Comparison of ENCODE assay signal across 16 cellular contexts in genomic region chr2:95041824-95042442, GRCh38. TPM values are rescaled to one million over a fixed set of nuclear protein-coding genes. Genes with fewer than 3 reads are reported as not detected.
DNase-seq lines count a peak whose midpoint lies in the region; ATAC-seq, FAIRE-seq and TF ChIP-seq lines count a peak whose summit lies in the region.
"Had no signal": no experiment of that assay in that cellular context is flagged by ENCODE, and none has a peak within 500 bp of the region (broad histone marks: within the 10 kb centered on the region; RNA-seq: fewer than 3 reads in every experiment).

No MANE protein-coding gene starts in this region.

- WGBS in esophagus squamous epithelium, 2 donors, result 80 to 82% methylated on average over 10 of the region's 11 CpGs

- ATAC-seq in GM19035 (IDR thresholded peaks at IDR 0.05; ENCODE audit: unreplicated experiment), result peak; percentile 46
- ATAC-seq in T-cell (replicated peaks in 1 of 4), result peak in 1 of 4 experiments; percentile 45
- no peak for ATAC-seq in left lobe of liver

- no peak for DNase-seq in GM12891 (ENCODE audit: insufficient read length, low spot score)
- DNase-seq in T-cell, result no peak
- no peak for DNase-seq in esophagus squamous epithelium (lab: John Stamatoyannopoulos, UW)
- DNase-seq in left lobe of liver (ENCODE audit: low spot score), result no peak
- no peak for DNase-seq in NCI-H510A treated with DMSO at 0.1 percent for 48 hours (lab: John Stamatoyannopoulos, UW)
- DNase-seq in NCI-H446 treated with DMSO at 0.1 percent for 48 hours (lab: John Stamatoyannopoulos, UW), result no peak
- DNase-seq in midbrain (lab: John Stamatoyannopoulos, UW), result no peak
- DNase-seq: activated CD8-positive, alpha-beta memory T cell treated with anti-CD3 and anti-CD28 coated beads, Interleukin-2, amount 50 U/mL, for 48 hours; dermis blood vessel endothelial cell; DND-41; IMR-90; NCI-H1105 had no signal

- no peak for TF ChIP-seq POLR2A in GM12891 (IDR thresholded peaks at IDR 0.05; ENCODE audit: low read depth, low read length)
- TF ChIP-seq POLR2A in esophagus squamous epithelium (IDR thresholded peaks at IDR 0.05), result no peak

- no peaks in the 10 kb centered on the region for H3K9me3 ChIP-seq in esophagus squamous epithelium
- H3K9me3 ChIP-seq: ascending aorta, prostate gland had no signal

- H3K4me3 ChIP-seq in esophagus squamous epithelium, result no peak overlapping the region
- H3K4me3 ChIP-seq: ascending aorta, prostate gland had no signal

- intact Hi-C loops in esophagus squamous epithelium (cut with DNase I), result no loop called here

- peaks cover 10 to 64% (median 24%) of the 10 kb centered on the region in 3 donors for H3K4me1 ChIP-seq in esophagus squamous epithelium
- H3K4me1 ChIP-seq: ascending aorta, prostate gland had no signal

- CTCF ChIA-PET in T-cell (lab: Charles Lee), result interaction anchor here (0.6 to 1.2 kb wide), 3 partner anchors 18 to 37 kb away, joined by 3 read pairs; no protein-coding TSS in a partner anchor

- H3K9me3 Mint-ChIP-seq in T-cell, result peaks cover 0 to 14% (median 0%) of the 10 kb centered on the region in 3 donors

- POLR2A ChIA-PET in T-cell (lab: Charles Lee), result no interaction called here

- no peak for TF ChIP-seq CTCF in esophagus squamous epithelium (IDR thresholded peaks at IDR 0.05)

- H3K27me3 Mint-ChIP-seq in T-cell, result no peaks in the 10 kb centered on the region

- H3K27ac Mint-ChIP-seq in T-cell, result peak overlapping the region; percentile 39 to 73

- peaks cover 0 to 16% (median 0%) of the 10 kb centered on the region in 3 donors for H3K36me3 ChIP-seq in esophagus squamous epithelium
- H3K36me3 ChIP-seq: ascending aorta, prostate gland had no signal

- peak overlapping the region in 1 of 3 donors; percentile 4 for H3K4me3 Mint-ChIP-seq in T-cell

- no peaks in the 10 kb centered on the region for H3K27me3 ChIP-seq in esophagus squamous epithelium
- H3K27me3 ChIP-seq: ascending aorta had no signal

- peaks cover 25% of the 10 kb centered on the region for H3K36me3 Mint-ChIP-seq in T-cell

- peaks cover 82 to 93% (median 93%) of the 10 kb centered on the region in 3 donors for H3K4me1 Mint-ChIP-seq in T-cell

- peak overlapping the region; percentile 39 to 86 (median 78) for H3K27ac ChIP-seq in esophagus squamous epithelium
- H3K27ac ChIP-seq: ascending aorta, prostate gland had no signal

- no peak for FAIRE-seq in GM12891 (lab: Jason Lieb, UNC)

TF ChIP-seq in GM12891, 5 proteins besides CTCF, POLR2A, EP300 and RAD21:
- TF ChIP-seq POLR2AphosphoS5 (IDR thresholded peaks at IDR 0.05; ENCODE audit: low read depth, low read length), result 0 out of 2 replicates have a peak, but pooled peaks have one; percentile 35
- 0 out of 2 replicates have a peak, but pooled peaks have one; percentile 37 for TF ChIP-seq TAF1 (IDR thresholded peaks at IDR 0.05; ENCODE audit: low read depth, low read length)
- no peak for TF ChIP-seq PAX5 (IDR thresholded peaks at IDR 0.05; ENCODE audit: insufficient read depth, low read length, severe bottlenecking)

RNA-seq across cellular contexts. Expression of gene MAL, which starts 16.4 kb away (rescaled TPM):
- 11.2 TPM for polyA plus RNA-seq in GM12891 (2012; ENCODE audit: low read depth, missing spikeins)
- 100 to 1,000 TPM; 129 to 179 (median 150) TPM for total RNA-seq in T-cell
- total RNA-seq in esophagus squamous epithelium, result 1,000 to 10,000 TPM in 1 of 4 donors, 100 to 1,000 TPM in 3; 469 to 1,903 (median 516) TPM
- total RNA-seq in left lobe of liver, result 0.28 TPM
- total RNA-seq: ascending aorta, IMR-90 had no signal
- polyA plus RNA-seq: BJ, IMR-90 had no signal

Comparison
In these comparisons a context has a peak if more than half of its experiments do, and no peak if none do; other contexts are left out.
1. RNA of gene MAL, which starts 16.4 kb away (total RNA-seq): 469 to 1,903 TPM in esophagus squamous epithelium and 129 to 179 TPM in T-cell; 0.28 TPM in left lobe of liver (single experiment); every median in the first group is over 100 times any median in the second.